ENCODE assay signal across 19 cellular contexts in genomic region chr21:28801906-28802305, GRCh38.
"Had no signal": no experiment of that assay in that cellular context is flagged by ENCODE, and none has a peak within 500 bp of the region (broad histone marks: within the 10 kb centered on the region; RNA-seq: fewer than 3 reads in every experiment).

No MANE protein-coding gene starts in this region.

- H3K36me3 ChIP-seq: cardiac muscle cell, heart right ventricle, pancreas, right lobe of liver, upper lobe of left lung had no signal

- H3K27ac Mint-ChIP-seq: activated CD8-positive, alpha-beta T cell treated with anti-CD3 and anti-CD28 coated beads for 36 hours; activated naive CD4-positive, alpha-beta T cell treated with anti-CD3 and anti-CD28 coated beads, Interleukin-2, amount 10 ng/mL, durations not matched to agents 7 days and 5 days; naive thymus-derived CD4-positive, alpha-beta T cell; stimulated activated memory B cell treated with anti-CD40 and anti-IgM and Interleukin-4, amounts not matched to agents 10 μg/mL and 1 μg/mL and 100 μg/mL, for 72 hours; T-helper 2 cell treated with Interferon-gamma antibody and Interleukin-4, amounts not matched to agents 5 μg/mL and 100 μg/mL, for 36 hours; WTC11 had no signal

- H3K4me1 Mint-ChIP-seq: activated naive CD4-positive, alpha-beta T cell treated with anti-CD3 and anti-CD28 coated beads, Interleukin-2, amount 10 ng/mL, durations not matched to agents 7 days and 5 days; stimulated activated memory B cell treated with anti-CD40 and anti-IgM and Interleukin-4, amounts not matched to agents 10 μg/mL and 1 μg/mL and 100 μg/mL, for 72 hours had no signal

- H3K9me3 Mint-ChIP-seq: activated CD8-positive, alpha-beta T cell treated with anti-CD3 and anti-CD28 coated beads for 36 hours had no signal

- ATAC-seq: activated CD8-positive, alpha-beta T cell treated with anti-CD3 and anti-CD28 coated beads for 36 hours; heart right ventricle; naive thymus-derived CD4-positive, alpha-beta T cell; pancreas; right lobe of liver; stimulated activated memory B cell treated with anti-CD40 and anti-IgM and Interleukin-4, amounts not matched to agents 10 μg/mL and 1 μg/mL and 100 μg/mL, for 72 hours; WTC11 had no signal

- H3K4me3 ChIP-seq: cardiac muscle cell, dorsolateral prefrontal cortex, heart right ventricle, pancreas, right lobe of liver, testis, upper lobe of left lung had no signal

- H3K4me3 Mint-ChIP-seq: activated CD8-positive, alpha-beta T cell treated with anti-CD3 and anti-CD28 coated beads for 36 hours; activated naive CD4-positive, alpha-beta T cell treated with anti-CD3 and anti-CD28 coated beads, Interleukin-2, amount 10 ng/mL, durations not matched to agents 7 days and 5 days; naive thymus-derived CD4-positive, alpha-beta T cell; stimulated activated memory B cell treated with anti-CD40 and anti-IgM and Interleukin-4, amounts not matched to agents 10 μg/mL and 1 μg/mL and 100 μg/mL, for 72 hours; T-helper 2 cell treated with Interferon-gamma antibody and Interleukin-4, amounts not matched to agents 5 μg/mL and 100 μg/mL, for 36 hours; WTC11 had no signal

- DNase-seq: activated CD4-positive, alpha-beta T cell treated with anti-CD3 and anti-CD28 coated beads for 48 hours; activated CD8-positive, alpha-beta T cell treated with anti-CD3 and anti-CD28 coated beads for 36 hours; activated effector memory CD4-positive, alpha-beta T cell treated with Interleukin-2 at 50 U/mL for 16 hours; activated naive CD4-positive, alpha-beta T cell treated with anti-CD3 and anti-CD28 coated beads, Interleukin-2, amount 10 ng/mL, durations not matched to agents 7 days and 5 days; activated T-cell treated with anti-CD3 and anti-CD28 coated beads, Interleukin-2, amount 50 U/mL, for 1 hour; dorsolateral prefrontal cortex; heart right ventricle; mesendoderm; naive thymus-derived CD4-positive, alpha-beta T cell; pancreas; right lobe of liver; small intestine; stimulated activated CD4-positive, alpha-beta T cell treated with anti-CD3 and anti-CD28 coated beads, Interleukin-4, amount 100 ng/mL, for 24 hours; testis; upper lobe of left lung had no signal

- H3K27me3 Mint-ChIP-seq: activated CD8-positive, alpha-beta T cell treated with anti-CD3 and anti-CD28 coated beads for 36 hours; activated naive CD4-positive, alpha-beta T cell treated with anti-CD3 and anti-CD28 coated beads, Interleukin-2, amount 10 ng/mL, durations not matched to agents 7 days and 5 days; naive thymus-derived CD4-positive, alpha-beta T cell; stimulated activated memory B cell treated with anti-CD40 and anti-IgM and Interleukin-4, amounts not matched to agents 10 μg/mL and 1 μg/mL and 100 μg/mL, for 72 hours had no signal

- H3K4me1 ChIP-seq: pancreas, right lobe of liver, testis, upper lobe of left lung had no signal

- H3K9me3 ChIP-seq: heart right ventricle, pancreas, right lobe of liver, testis, upper lobe of left lung had no signal

- H3K27me3 ChIP-seq: cardiac muscle cell, dorsolateral prefrontal cortex, heart right ventricle, pancreas, right lobe of liver, testis, upper lobe of left lung had no signal

- H3K27ac ChIP-seq: cardiac muscle cell, dorsolateral prefrontal cortex, heart right ventricle, pancreas, right lobe of liver, upper lobe of left lung had no signal

- FAIRE-seq: small intestine had no signal
